In genomic region chr10:113854019-113854756, GRCh38 we compare ENCODE assay signal across 8 cellular contexts. TPM values are rescaled to one million over a fixed set of nuclear protein-coding genes. Genes with fewer than 3 reads are reported as not detected.
DNase-seq lines count a peak whose midpoint lies in the region; ATAC-seq and TF ChIP-seq lines count a peak whose summit lies in the region.

DCLRE1A (minus strand) TSS chr10:113854082; CDS start chr10:113853182, 900 bp downstream.
NHLRC2 (plus strand) TSS chr10:113854661; CDS start chr10:113854873, 212 bp downstream.

- no peaks in the 10 kb centered on the region for H3K27me3 Mint-ChIP-seq in progenitor cell of endocrine pancreas

- H3K27ac Mint-ChIP-seq in progenitor cell of endocrine pancreas: peak within 1 kb of the TSS; percentile 100

- ATAC-seq in HG02571 (IDR thresholded peaks at IDR 0.05; ENCODE audit: unreplicated experiment) (peak; percentile 46), left cardiac atrium (peak; percentile 90 to 92)

- H3K4me1 Mint-ChIP-seq in progenitor cell of endocrine pancreas (ENCODE audit: low read depth): peaks cover 27% of the 10 kb centered on the region

- peak within 1 kb of the TSS; percentile 99 for H3K4me3 Mint-ChIP-seq in progenitor cell of endocrine pancreas (ENCODE audit: low read depth)

- no peak for TF ChIP-seq CTCF in progenitor cell of endocrine pancreas (IDR thresholded peaks at IDR 0.05; ENCODE audit: unreplicated experiment)

- DNase-seq in GM03348 (ENCODE audit: low spot score) (peak; percentile 85), NCI-H1105 (lab: John Stamatoyannopoulos, UW) (peak; percentile 45), amniotic epithelial cell (ENCODE audit: low read depth) (peak; percentile 74), left cardiac atrium (peak; percentile 86), progenitor cell of endocrine pancreas (ENCODE audit: low spot score, unreplicated experiment) (peak; percentile 42), ureter (ENCODE audit: low spot score) (peak; percentile 79)

- H3K9me3 Mint-ChIP-seq in progenitor cell of endocrine pancreas (ENCODE audit: low read depth): no peaks in the 10 kb centered on the region

- intact Hi-C loops in T-helper 1 cell treated with Interleukin-12 subunit alpha and Interleukin-12 subunit beta and Interleukin-4 antibody, amounts not matched to agents 30 ng/mL and 1 ng/mL, for 36 hours (cut with micrococcal nuclease): loop anchor here (1.0 to 10.0 kb wide), 10 partner anchors 107 to 1319 kb away; partner anchors contain the start of genes ADRB1, CCDC186 and FHIP2A
- intact Hi-C loops in left cardiac atrium (cut with DNase I): loop anchor here in 1 of 2 donors (10.0 kb wide), 1 partner anchor 191 kb away; the partner anchor contains the start of gene ADRB1

- H3K36me3 Mint-ChIP-seq in progenitor cell of endocrine pancreas (ENCODE audit: insufficient read depth): peaks cover 8% of the 10 kb centered on the region

RNA-seq across cellular contexts. Expression of gene DCLRE1A, which starts in this region (rescaled TPM):
- total RNA-seq in T-helper 1 cell treated with Interleukin-12 subunit alpha and Interleukin-12 subunit beta and Interleukin-4 antibody, amounts not matched to agents 30 ng/mL and 1 ng/mL, for 36 hours: 14.4 and 15.0 TPM in 2 replicates
- total RNA-seq in left cardiac atrium (1 to 10 TPM; 4.8 to 5.3 TPM), progenitor cell of endocrine pancreas (9.8 and 11.1 TPM in 2 replicates), ureter (8.3 TPM)

RNA-seq across cellular contexts. Expression of gene NHLRC2, which starts in this region (rescaled TPM):
- total RNA-seq in T-helper 1 cell treated with Interleukin-12 subunit alpha and Interleukin-12 subunit beta and Interleukin-4 antibody, amounts not matched to agents 30 ng/mL and 1 ng/mL, for 36 hours: 24.9 and 27.2 TPM in 2 replicates
- 10 to 100 TPM; 55.5 to 67.5 TPM for total RNA-seq in left cardiac atrium
- 41.7 and 43.6 TPM in 2 replicates for total RNA-seq in progenitor cell of endocrine pancreas
- total RNA-seq in ureter: 47.8 TPM

Comparison
In these comparisons a context has a peak if more than half of its experiments do, and no peak if none do; other contexts are left out.
1. Peak in every context shown above with its lines: DNase-seq and ATAC-seq.